In genomic region chr7:108454317-108454673, GRCh38 we compare ENCODE assay signal across 8 cellular contexts. TPM values are rescaled to one million over a fixed set of nuclear protein-coding genes. Genes with fewer than 3 reads are reported as not detected.
DNase-seq lines count a peak whose midpoint lies in the region; ATAC-seq, FAIRE-seq and TF ChIP-seq lines count a peak whose summit lies in the region.

No MANE protein-coding gene starts in this region.

- H3K27ac ChIP-seq in heart left ventricle (no peak overlapping the region), lower lobe of right lung (no peak overlapping the region)

- no peaks in the 10 kb centered on the region for H3K36me3 Mint-ChIP-seq in type B pancreatic cell

- DNase-seq in heart left ventricle (no peak), left ventricle myocardium superior (no peak), astrocyte of the cerebellum (ENCODE audit: low read depth) (no peak), lower lobe of right lung (no peak), type B pancreatic cell (ENCODE audit: extremely low spot score, unreplicated experiment) (no peak), EL (no peak), GM12891 (ENCODE audit: insufficient read length, low spot score) (no peak)

- H3K27me3 Mint-ChIP-seq in type B pancreatic cell: peaks cover 49% of the 10 kb centered on the region

- no peak for FAIRE-seq in GM12891 (lab: Jason Lieb, UNC)

- H3K27ac Mint-ChIP-seq in type B pancreatic cell: peak overlapping the region; percentile 65

- peak overlapping the region; percentile 95 for H3K4me3 Mint-ChIP-seq in type B pancreatic cell

- H3K4me1 ChIP-seq in heart left ventricle: peaks cover 0 to 25% (median 16%) of the 10 kb centered on the region in 12 donors
- peaks cover 16% of the 10 kb centered on the region for H3K4me1 ChIP-seq in lower lobe of right lung

- H3K9me3 Mint-ChIP-seq in type B pancreatic cell: no peaks in the 10 kb centered on the region

- H3K4me3 ChIP-seq in heart left ventricle: peak overlapping the region in 9 of 12 donors; percentile 29 to 57 (median 50)
- peak overlapping the region; percentile 59 for H3K4me3 ChIP-seq in astrocyte of the cerebellum (ENCODE audit: low read depth, low read length)
- peak overlapping the region; percentile 47 for H3K4me3 ChIP-seq in lower lobe of right lung

- H3K36me3 ChIP-seq in heart left ventricle (no peaks in the 10 kb centered on the region), lower lobe of right lung (no peaks in the 10 kb centered on the region)

- H3K4me1 Mint-ChIP-seq in type B pancreatic cell (ENCODE audit: unreplicated experiment): peaks cover 8% of the 10 kb centered on the region

- in situ Hi-C loops in astrocyte of the cerebellum (cut with HindIII; ENCODE audit: low sequenced_read_pairs): no loop called here

- no peak for TF ChIP-seq POLR2A in heart left ventricle (IDR thresholded peaks at IDR 0.05)
- TF ChIP-seq POLR2A in GM12891 (IDR thresholded peaks at IDR 0.05; ENCODE audit: low read depth, low read length): no peak

- H3K9me3 ChIP-seq in heart left ventricle (no peaks in the 10 kb centered on the region), lower lobe of right lung (no peaks in the 10 kb centered on the region)

- ATAC-seq in heart left ventricle: no peak
- no peak for ATAC-seq in left ventricle myocardium superior
- no peak for ATAC-seq in lower lobe of right lung
- ATAC-seq in GM19467 (IDR thresholded peaks at IDR 0.05; ENCODE audit: unreplicated experiment): no peak

- intact Hi-C loops in heart left ventricle (cut with DNase I): loop anchor here in 4 of 10 donors (5.0 to 10.0 kb wide), 2 partner anchors 48 to 269 kb away; no protein-coding TSS in a partner anchor
- intact Hi-C loops in left ventricle myocardium superior (cut with micrococcal nuclease): no loop called here
- intact Hi-C loops in lower lobe of right lung (cut with DNase I): no loop called here

- whole genome bisulfite sequencing in heart left ventricle, 4 donors: 37 to 49% (median 42%) methylated on average over 4 of the region's 4 CpGs

- H3K27me3 ChIP-seq in heart left ventricle: peaks cover 7 to 79% (median 40%) of the 10 kb centered on the region in 9 donors
- H3K27me3 ChIP-seq in lower lobe of right lung (ENCODE audit: low read depth): peaks cover 47% of the 10 kb centered on the region

- TF ChIP-seq CTCF in heart left ventricle (IDR thresholded peaks at IDR 0.05): no peak
- no peak for TF ChIP-seq CTCF in astrocyte of the cerebellum (IDR thresholded peaks at IDR 0.05; ENCODE audit: low read depth, low read length, missing control alignments)
- no peak for TF ChIP-seq CTCF in lower lobe of right lung (IDR thresholded peaks at IDR 0.05)
- no peak for TF ChIP-seq CTCF in type B pancreatic cell (conservative IDR thresholded peaks at IDR 0.05)

TF ChIP-seq in GM12891, 5 proteins besides CTCF, POLR2A, EP300 and RAD21:
- TF ChIP-seq POU2F2 (IDR thresholded peaks at IDR 0.05; ENCODE audit: low read depth, low read length) (no peak), PAX5 (IDR thresholded peaks at IDR 0.05; ENCODE audit: insufficient read depth, low read length, severe bottlenecking) (no peak), TAF1 (IDR thresholded peaks at IDR 0.05; ENCODE audit: low read depth, low read length) (no peak), POLR2AphosphoS5 (IDR thresholded peaks at IDR 0.05; ENCODE audit: low read depth, low read length) (no peak), SPI1 (IDR thresholded peaks at IDR 0.05; ENCODE audit: low read depth, low read length) (no peak)

RNA-seq across cellular contexts. Expression of gene NRCAM, which starts 1.9 kb away (rescaled TPM):
- 1 to 10 TPM in 3 of 9 donors, under 1 TPM in 6; 0.07 to 2.5 (median 0.36) TPM for total RNA-seq in heart left ventricle
- polyA plus RNA-seq in heart left ventricle: under 1 TPM; 0.15 to 0.71 TPM
- total RNA-seq in left ventricle myocardium superior: 0.62 TPM
- 2.6 TPM for total RNA-seq in lower lobe of right lung
- total RNA-seq in type B pancreatic cell (ENCODE audit: low replicate concordance): 34.4 and 41.0 TPM in 2 replicates
- polyA plus RNA-seq in GM12891 (2012; ENCODE audit: low read depth, missing spikeins): 1.7 TPM
